In the genomic region with DNA sequence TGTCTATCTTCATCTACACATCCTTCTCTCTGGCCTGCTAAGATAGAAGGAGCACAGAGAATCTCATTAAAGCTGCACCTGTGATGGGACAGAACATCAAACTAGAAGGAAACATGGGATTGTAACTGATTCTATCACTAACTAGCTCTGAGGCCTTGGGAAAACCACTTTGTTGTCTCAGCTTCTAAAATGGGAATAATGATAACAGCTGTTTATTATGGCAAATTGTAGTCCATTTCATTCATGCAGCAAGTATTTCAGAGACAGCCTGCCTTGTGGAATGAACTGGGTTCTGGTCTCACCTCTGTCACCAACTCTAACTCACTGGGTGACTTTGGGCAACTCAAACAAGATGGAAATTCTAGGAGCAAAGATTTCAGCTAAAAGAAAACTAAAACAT, we compare ENCODE assay signal across 30 cellular contexts. TPM values are rescaled to one million over a fixed set of nuclear protein-coding genes. Genes with fewer than 3 reads are reported as not detected.
"Had no signal": no experiment of that assay in that cellular context is flagged by ENCODE, and none has a peak within 500 bp of the region (broad histone marks: within the 10 kb centered on the region; RNA-seq: fewer than 3 reads in every experiment).

No MANE protein-coding gene starts in this region.

- H3K4me3 ChIP-seq: colonic mucosa, esophagus squamous epithelium, gastroesophageal sphincter had no signal

- H3K36me3 ChIP-seq: brain microvascular endothelial cell, colonic mucosa, esophagus squamous epithelium, gastroesophageal sphincter, WERI-Rb-1 had no signal

- ATAC-seq: activated CD4-positive, CD25-positive, alpha-beta regulatory T cell treated with anti-CD3 and anti-CD28 coated beads, Interleukin-2, amount 50 U/mL, for 24 hours; activated CD8-positive, alpha-beta T cell treated with anti-CD3 and anti-CD28 coated beads for 36 hours; activated T-cell treated with anti-CD3 and anti-CD28 coated beads, Interleukin-2, amount 50 U/mL, for 4 hours; activated T-helper 17 cell treated with anti-CD3 and anti-CD28 coated beads, Interleukin-2, amount 50 U/mL, for 72 hours; gastroesophageal sphincter; T-helper 17 cell had no signal

- DNase-seq: activated B cell treated with CpG ODN at 0.5 μM for 24 hours; activated CD4-positive, alpha-beta T cell treated with anti-CD3 and anti-CD28 coated beads for 48 hours; activated CD4-positive, alpha-beta T cell treated with anti-CD3 and anti-CD28 coated beads, Interleukin-2, amount 50 U/mL, for 1 hour; activated CD4-positive, alpha-beta T cell treated with anti-CD3 and anti-CD28 coated beads, Interleukin-2, amount 50 U/mL, for 48 hours; activated CD8-positive, alpha-beta memory T cell treated with anti-CD3 and anti-CD28 coated beads for 24 hours; activated CD8-positive, alpha-beta T cell treated with anti-CD3 and anti-CD28 coated beads for 36 hours; activated effector memory CD4-positive, alpha-beta T cell treated with Interleukin-2 at 50 U/mL for 16 hours; activated gamma-delta T cell treated with Interleukin-2 at 50 U/mL for 16 hours; activated naive CD4-positive, alpha-beta T cell treated with anti-CD3 and anti-CD28 coated beads, Interleukin-2, amount 50 U/mL, for 16 hours; activated naive CD4-positive, alpha-beta T cell treated with Interleukin-2 at 50 U/mL for 16 hours; activated T-cell treated with anti-CD3 and anti-CD28 coated beads, Interleukin-2, amount 50 U/mL, for 4 hours; amniotic stem cell; anterior cingulate cortex; brain microvascular endothelial cell; central memory CD4-positive, alpha-beta T cell; cerebellar nuclear complex; colonic mucosa; effector CD8-positive, alpha-beta T cell; esophagus squamous epithelium; foreskin melanocyte; T-helper 1 cell; T-helper 17 cell; T1000 had no signal

- H3K9me3 ChIP-seq: colonic mucosa, esophagus squamous epithelium, gastroesophageal sphincter had no signal

- H3K4me1 ChIP-seq: colonic mucosa, gastroesophageal sphincter had no signal

- H3K27ac ChIP-seq: brain microvascular endothelial cell, colonic mucosa, epithelial cell of prostate, esophagus squamous epithelium, gastroesophageal sphincter, WERI-Rb-1 had no signal

- H3K27me3 ChIP-seq: brain microvascular endothelial cell, colonic mucosa had no signal

RNA-seq across cellular contexts. Expression of gene GJA5, which starts 12.4 kb away (rescaled TPM):
- total RNA-seq: activated B cell treated with CpG ODN at 0.5 μM for 24 hours; activated CD8-positive, alpha-beta T cell treated with anti-CD3 and anti-CD28 coated beads for 36 hours; activated T-cell treated with anti-CD3 and anti-CD28 coated beads, Interleukin-2, amount 50 U/mL, for 4 hours; activated T-helper 17 cell treated with anti-CD3 and anti-CD28 coated beads, Interleukin-2, amount 50 U/mL, for 72 hours; bronchial epithelial cell; fibroblast of lung; T-helper 17 cell had no signal
